In the genomic region with DNA sequence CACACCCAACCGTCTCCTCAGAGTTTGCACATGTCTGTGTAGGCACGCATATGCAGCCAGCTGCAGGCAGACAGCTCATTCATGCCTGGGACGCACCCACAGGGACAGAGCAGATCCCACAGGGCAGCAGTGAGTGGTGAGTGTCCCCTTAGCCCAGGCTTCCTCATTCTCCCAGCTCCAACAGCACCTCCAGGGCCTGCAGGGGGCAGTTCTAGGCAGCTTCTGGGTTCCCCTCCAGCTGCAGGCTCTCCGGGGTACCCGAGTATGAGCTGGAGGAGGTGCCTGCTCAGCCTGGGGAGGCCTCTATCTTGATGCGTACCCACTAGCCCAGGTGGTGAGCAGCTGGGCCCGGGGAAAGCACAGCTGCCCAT, we compare ENCODE assay signal across 12 cellular contexts. TPM values are rescaled to one million over a fixed set of nuclear protein-coding genes. Genes with fewer than 3 reads are reported as not detected.
DNase-seq lines count a peak whose midpoint lies in the region; ATAC-seq and TF ChIP-seq lines count a peak whose summit lies in the region.
"Had no signal": no experiment of that assay in that cellular context is flagged by ENCODE, and none has a peak within 500 bp of the region (broad histone marks: within the 10 kb centered on the region; RNA-seq: fewer than 3 reads in every experiment).

No MANE protein-coding gene starts in this region.

- H3K27me3 Mint-ChIP-seq in mesothelial cell of epicardium (ENCODE audit: low read depth) (peaks cover 68% of the 10 kb centered on the region), CD14-positive monocyte (ENCODE audit: low read depth in 3 of 3) (peaks cover 55 to 84% (median 69%) of the 10 kb centered on the region in 3 donors), T-helper 17 cell (peaks cover 65% of the 10 kb centered on the region)
- peaks cover 71% of the 10 kb centered on the region for H3K27me3 Mint-ChIP-seq in activated T-cell treated with anti-CD3 and anti-CD28 coated beads, Interleukin-2, amount 50 U/mL, for 24 hours

- intact Hi-C loops in CD14-positive monocyte (cut with micrococcal nuclease): loop anchor here in 1 of 2 donors (5.0 kb wide), 1 partner anchor 61 kb away; no protein-coding TSS in a partner anchor

- peaks cover 38% of the 10 kb centered on the region for H3K4me1 Mint-ChIP-seq in mesothelial cell of epicardium
- peaks cover 41% of the 10 kb centered on the region for H3K4me1 Mint-ChIP-seq in CD14-positive monocyte
- peaks cover 20% of the 10 kb centered on the region for H3K4me1 Mint-ChIP-seq in activated T-cell treated with anti-CD3 and anti-CD28 coated beads, Interleukin-2, amount 50 U/mL, for 24 hours (ENCODE audit: low read depth)
- peaks cover 13% of the 10 kb centered on the region for H3K4me1 Mint-ChIP-seq in T-helper 17 cell

- no peaks in the 10 kb centered on the region for H3K9me2 ChIP-seq in DOHH2 (replicated peaks; ENCODE audit: control insufficient read depth, low read length)

- H3K4me3 Mint-ChIP-seq in mesothelial cell of epicardium: peak overlapping the region; percentile 53
- no peak overlapping the region for H3K4me3 Mint-ChIP-seq in CD14-positive monocyte
- H3K4me3 Mint-ChIP-seq in activated T-cell treated with anti-CD3 and anti-CD28 coated beads, Interleukin-2, amount 50 U/mL, for 24 hours: no peak overlapping the region
- H3K4me3 Mint-ChIP-seq in T-helper 17 cell: no peak overlapping the region
- H3K4me3 Mint-ChIP-seq: activated CD8-positive, alpha-beta T cell treated with anti-CD3 and anti-CD28 coated beads, Interleukin-2, amount 10 ng/mL, durations not matched to agents 7 days and 5 days had no signal

- no peak overlapping the region for H3K27ac ChIP-seq in DOHH2 (ENCODE audit: low read depth, low read length)

- H3K36me3 Mint-ChIP-seq in mesothelial cell of epicardium (no peaks in the 10 kb centered on the region), CD14-positive monocyte (no peaks in the 10 kb centered on the region), T-helper 17 cell (ENCODE audit: low read depth) (peaks cover 6% of the 10 kb centered on the region)
- peaks cover 5% of the 10 kb centered on the region for H3K36me3 Mint-ChIP-seq in activated T-cell treated with anti-CD3 and anti-CD28 coated beads, Interleukin-2, amount 50 U/mL, for 24 hours (ENCODE audit: low read depth)

- no peak overlapping the region for H3K9ac ChIP-seq in adipocyte (ENCODE audit: low read length)

- H3F3A ChIP-seq in DOHH2 (ENCODE audit: control insufficient read depth, insufficient read depth): no peaks in the 10 kb centered on the region

- DNase-seq in Kasumi-1 (lab: John Stamatoyannopoulos, UW) (peak; percentile 81), adipocyte (ENCODE audit: low read depth) (peak; percentile 56), mesothelial cell of epicardium (ENCODE audit: low spot score in 2 of 2, unreplicated experiment in 2 of 2) (no peak), DMS114 treated with DMSO at 0.1 percent for 48 hours (lab: John Stamatoyannopoulos, UW; ENCODE audit: unreplicated experiment) (no peak), CD14-positive monocyte (ENCODE audit: low spot score) (no peak), T-helper 17 cell (no peak)
- no peak for DNase-seq in activated T-cell treated with anti-CD3 and anti-CD28 coated beads, Interleukin-2, amount 50 U/mL, for 24 hours
- DNase-seq: activated CD8-positive, alpha-beta T cell treated with anti-CD3 and anti-CD28 coated beads, Interleukin-2, amount 10 ng/mL, durations not matched to agents 7 days and 5 days; NCI-H1105; stimulated activated CD4-positive, alpha-beta T cell treated with anti-CD3 and anti-CD28 coated beads, Interleukin-2, amount 100 ng/mL, for 24 hours had no signal

- H3K27ac Mint-ChIP-seq in mesothelial cell of epicardium: no peak overlapping the region
- H3K27ac Mint-ChIP-seq in CD14-positive monocyte: no peak overlapping the region
- H3K27ac Mint-ChIP-seq in activated T-cell treated with anti-CD3 and anti-CD28 coated beads, Interleukin-2, amount 50 U/mL, for 24 hours: no peak overlapping the region
- no peak overlapping the region for H3K27ac Mint-ChIP-seq in T-helper 17 cell
- H3K27ac Mint-ChIP-seq: activated CD8-positive, alpha-beta T cell treated with anti-CD3 and anti-CD28 coated beads, Interleukin-2, amount 10 ng/mL, durations not matched to agents 7 days and 5 days had no signal

- no peak for ATAC-seq in T-helper 17 cell
- ATAC-seq: activated CD8-positive, alpha-beta T cell treated with anti-CD3 and anti-CD28 coated beads, Interleukin-2, amount 10 ng/mL, durations not matched to agents 7 days and 5 days; Right ventricle myocardium inferior had no signal

- no peak overlapping the region for H3K4me2 ChIP-seq in DOHH2 (ENCODE audit: low read length)

- no peaks in the 10 kb centered on the region for H3K9me3 ChIP-seq in DOHH2 (ENCODE audit: control insufficient read depth, insufficient read depth, low read length)
- no peaks in the 10 kb centered on the region for H3K9me3 ChIP-seq in adipocyte (ENCODE audit: control insufficient read depth, low read length)
- H3K9me3 ChIP-seq in T-helper 17 cell (ENCODE audit: control insufficient read depth, low read length, poor library complexity, severe bottlenecking): no peaks in the 10 kb centered on the region

- H3K79me2 ChIP-seq in DOHH2 (ENCODE audit: control insufficient read depth, low read length): no peaks in the 10 kb centered on the region

- H3K36me3 ChIP-seq in DOHH2 (ENCODE audit: control insufficient read depth, low read length): no peaks in the 10 kb centered on the region
- H3K36me3 ChIP-seq in adipocyte (ENCODE audit: control insufficient read depth, insufficient read depth, low read length, severe bottlenecking): no peaks in the 10 kb centered on the region

- no peaks in the 10 kb centered on the region for H4K20me1 ChIP-seq in DOHH2 (ENCODE audit: control insufficient read depth, insufficient read depth, low read depth, low read length)

- TF ChIP-seq CTCF in DOHH2 (IDR thresholded peaks at IDR 0.05; ENCODE audit: low read depth, low read length, poor library complexity, severe bottlenecking): peak; percentile 18
- no peak for TF ChIP-seq CTCF in mesothelial cell of epicardium (IDR thresholded peaks at IDR 0.05; ENCODE audit: unreplicated experiment)
- TF ChIP-seq CTCF in CD14-positive monocyte (IDR thresholded peaks at IDR 0.05): no peak

- H3K4me1 ChIP-seq in DOHH2 (ENCODE audit: control insufficient read depth, low read length) (peaks cover 30% of the 10 kb centered on the region), adipocyte (ENCODE audit: control insufficient read depth, insufficient read depth, low read length) (peaks cover 25% of the 10 kb centered on the region)

- no peak overlapping the region for H3K4me3 ChIP-seq in DOHH2 (ENCODE audit: low read length)
- no peak overlapping the region for H3K4me3 ChIP-seq in adipocyte (ENCODE audit: low read length)

- H3K9me3 Mint-ChIP-seq in mesothelial cell of epicardium: no peaks in the 10 kb centered on the region
- peaks cover 0 to 21% (median 12%) of the 10 kb centered on the region in 7 donors for H3K9me3 Mint-ChIP-seq in CD14-positive monocyte
- H3K9me3 Mint-ChIP-seq in activated T-cell treated with anti-CD3 and anti-CD28 coated beads, Interleukin-2, amount 50 U/mL, for 24 hours: no peaks in the 10 kb centered on the region

- H3K27me3 ChIP-seq in DOHH2 (ENCODE audit: control insufficient read depth, low read length) (peaks cover 13% of the 10 kb centered on the region), adipocyte (replicated peaks; ENCODE audit: control insufficient read depth, insufficient read depth, low read length) (peaks cover 6% of the 10 kb centered on the region)

RNA-seq across cellular contexts. Expression of a gene that starts 1.3 kb away (rescaled TPM):
- total RNA-seq in mesothelial cell of epicardium (11.9 to 14.0 TPM (median 13.5 TPM) in 3 replicates), T-helper 17 cell (not detected)
- polyA plus RNA-seq in CD14-positive monocyte: not detected
- total RNA-seq: activated CD8-positive, alpha-beta T cell treated with anti-CD3 and anti-CD28 coated beads, Interleukin-2, amount 10 ng/mL, durations not matched to agents 7 days and 5 days had no signal

RNA-seq across cellular contexts. Expression of a gene that starts 2.3 kb away (rescaled TPM):
- total RNA-seq in mesothelial cell of epicardium: 33.0 to 34.4 TPM (median 33.6 TPM) in 3 replicates
- polyA plus RNA-seq in CD14-positive monocyte: 10 to 100 TPM in 1 of 2 donors, 1 to 10 TPM in 1; 8.2 to 49.1 TPM
- under 1 TPM in 1 of 2 donors, not detected in 1; 0.39 TPM for total RNA-seq in T-helper 17 cell

RNA-seq across cellular contexts. Expression of a gene that starts 49.4 kb away (rescaled TPM):
- not detected in 3 replicates for total RNA-seq in mesothelial cell of epicardium
- not detected for polyA plus RNA-seq in CD14-positive monocyte
- total RNA-seq in T-helper 17 cell: not detected
- total RNA-seq: activated CD8-positive, alpha-beta T cell treated with anti-CD3 and anti-CD28 coated beads, Interleukin-2, amount 10 ng/mL, durations not matched to agents 7 days and 5 days; Right ventricle myocardium inferior had no signal

Comparison
In these comparisons a context has a peak if more than half of its experiments do, and no peak if none do; other contexts are left out.
1. DNase-seq: peak in Kasumi-1 (2 of 2) and adipocyte (single experiment); none in mesothelial cell of epicardium (0 of 2), DMS114 treated with DMSO at 0.1 percent for 48 hours (single experiment), CD14-positive monocyte (single experiment), activated T-cell treated with anti-CD3 and anti-CD28 coated beads, Interleukin-2, amount 50 U/mL, for 24 hours (single experiment) and T-helper 17 cell (0 of 3).
2. RNA of a gene that starts 2.3 kb away (total RNA-seq): 33.0 to 34.4 TPM in mesothelial cell of epicardium; 0.39 TPM in T-helper 17 cell; every median in the first group is over 10 times any median in the second.